In genomic region chr2:8659735-8660492, GRCh38 we compare ENCODE assay signal across 21 cellular contexts. TPM values are rescaled to one million over a fixed set of nuclear protein-coding genes. Genes with fewer than 3 reads are reported as not detected.
DNase-seq lines count a peak whose midpoint lies in the region; ATAC-seq, FAIRE-seq and TF ChIP-seq lines count a peak whose summit lies in the region.
"Had no signal": no experiment of that assay in that cellular context is flagged by ENCODE, and none has a peak within 500 bp of the region (broad histone marks: within the 10 kb centered on the region; RNA-seq: fewer than 3 reads in every experiment).

No MANE protein-coding gene starts in this region.

- in situ Hi-C loops in gastrocnemius medialis (cut with MboI; ENCODE audit: low sequenced_read_pairs in 4 of 4), result no loop called here

- CTCF ChIA-PET in activated CD8-positive, alpha-beta T cell treated with anti-CD3 and anti-CD28 coated beads, Interleukin-2, amount 10 ng/mL, durations not matched to agents 7 days and 5 days (lab: Charles Lee), result no interaction called here
- CTCF ChIA-PET in activated CD8-positive, alpha-beta T cell treated with anti-CD3 and anti-CD28 coated beads for 36 hours (lab: Charles Lee), result no interaction called here
- CTCF ChIA-PET in activated CD8-positive, alpha-beta memory T cell treated with anti-CD3 and anti-CD28 coated beads, Interleukin-2, amount 10 ng/mL, durations not matched to agents 7 days and 5 days (lab: Charles Lee), result no interaction called here

- H3K4me1 ChIP-seq in kidney (ENCODE audit: control insufficient read depth in 1 of 2, insufficient read depth in 1 of 2, low read depth in 1 of 2, low read length in 2 of 2) (peaks cover 10 to 20% of the 10 kb centered on the region in 2 donors), gastrocnemius medialis (peaks cover 4 to 13% of the 10 kb centered on the region in 2 donors)
- H3K4me1 ChIP-seq: Peyer's patch had no signal

- H3K9me3 ChIP-seq in kidney (ENCODE audit: control insufficient read depth in 1 of 2, low read length in 2 of 2), result no peaks in the 10 kb centered on the region
- no peaks in the 10 kb centered on the region for H3K9me3 ChIP-seq in gastrocnemius medialis
- H3K9me3 ChIP-seq: Peyer's patch, tibial nerve had no signal

- H3K36me3 Mint-ChIP-seq in activated CD8-positive, alpha-beta T cell treated with anti-CD3 and anti-CD28 coated beads, Interleukin-2, amount 10 ng/mL, durations not matched to agents 7 days and 5 days (ENCODE audit: low read depth), result no peaks in the 10 kb centered on the region
- H3K36me3 Mint-ChIP-seq in activated CD8-positive, alpha-beta T cell treated with anti-CD3 and anti-CD28 coated beads for 36 hours (ENCODE audit: low read depth), result no peaks in the 10 kb centered on the region
- no peaks in the 10 kb centered on the region for H3K36me3 Mint-ChIP-seq in activated CD8-positive, alpha-beta memory T cell treated with anti-CD3 and anti-CD28 coated beads, Interleukin-2, amount 10 ng/mL, durations not matched to agents 7 days and 5 days

- H3K4me1 Mint-ChIP-seq in activated CD8-positive, alpha-beta T cell treated with anti-CD3 and anti-CD28 coated beads, Interleukin-2, amount 10 ng/mL, durations not matched to agents 7 days and 5 days (ENCODE audit: low read depth), result peaks cover 57% of the 10 kb centered on the region
- peaks cover 28% of the 10 kb centered on the region for H3K4me1 Mint-ChIP-seq in activated CD8-positive, alpha-beta T cell treated with anti-CD3 and anti-CD28 coated beads for 36 hours (ENCODE audit: low read depth)
- H3K4me1 Mint-ChIP-seq in activated CD8-positive, alpha-beta memory T cell treated with anti-CD3 and anti-CD28 coated beads, Interleukin-2, amount 10 ng/mL, durations not matched to agents 7 days and 5 days, result peaks cover 21% of the 10 kb centered on the region

- H3K27me3 ChIP-seq in gastrocnemius medialis, result no peaks in the 10 kb centered on the region
- H3K27me3 ChIP-seq: hepatocyte, Peyer's patch, tibial nerve had no signal

- no peak for TF ChIP-seq CTCF in activated CD8-positive, alpha-beta T cell treated with anti-CD3 and anti-CD28 coated beads for 36 hours (IDR thresholded peaks at IDR 0.05)
- no peak for TF ChIP-seq CTCF in kidney (IDR thresholded peaks at IDR 0.05; ENCODE audit: borderline replicate concordance, extremely low read depth, insufficient read depth)
- TF ChIP-seq CTCF in gastrocnemius medialis (IDR thresholded peaks at IDR 0.05 in 4 of 5, conservative IDR thresholded peaks at IDR 0.05 in 1 of 5), result no peak

- peaks cover 21% of the 10 kb centered on the region for H3K27me3 Mint-ChIP-seq in activated CD8-positive, alpha-beta T cell treated with anti-CD3 and anti-CD28 coated beads, Interleukin-2, amount 10 ng/mL, durations not matched to agents 7 days and 5 days (ENCODE audit: low read depth)
- H3K27me3 Mint-ChIP-seq in activated CD8-positive, alpha-beta T cell treated with anti-CD3 and anti-CD28 coated beads for 36 hours, result peaks cover 21% of the 10 kb centered on the region
- H3K27me3 Mint-ChIP-seq in activated CD8-positive, alpha-beta memory T cell treated with anti-CD3 and anti-CD28 coated beads, Interleukin-2, amount 10 ng/mL, durations not matched to agents 7 days and 5 days, result peaks cover 31% of the 10 kb centered on the region
- H3K27me3 Mint-ChIP-seq: CD4-positive, alpha-beta T cell had no signal

- TF ChIP-seq POLR2A in gastrocnemius medialis (IDR thresholded peaks at IDR 0.05), result no peak

- no peak for ATAC-seq in activated CD8-positive, alpha-beta T cell treated with anti-CD3 and anti-CD28 coated beads, Interleukin-2, amount 10 ng/mL, durations not matched to agents 7 days and 5 days
- no peak for ATAC-seq in activated CD8-positive, alpha-beta T cell treated with anti-CD3 and anti-CD28 coated beads for 36 hours
- ATAC-seq in gastrocnemius medialis, result peak; percentile 94
- ATAC-seq in activated CD8-positive, alpha-beta memory T cell treated with anti-CD3 and anti-CD28 coated beads, Interleukin-2, amount 10 ng/mL, durations not matched to agents 7 days and 5 days, result no peak

- peak overlapping the region; percentile 10 for H3K27ac Mint-ChIP-seq in activated CD8-positive, alpha-beta T cell treated with anti-CD3 and anti-CD28 coated beads, Interleukin-2, amount 10 ng/mL, durations not matched to agents 7 days and 5 days
- no peak overlapping the region for H3K27ac Mint-ChIP-seq in activated CD8-positive, alpha-beta T cell treated with anti-CD3 and anti-CD28 coated beads for 36 hours
- H3K27ac Mint-ChIP-seq in activated CD8-positive, alpha-beta memory T cell treated with anti-CD3 and anti-CD28 coated beads, Interleukin-2, amount 10 ng/mL, durations not matched to agents 7 days and 5 days, result no peak overlapping the region
- H3K27ac Mint-ChIP-seq: activated T-helper 1 cell treated with anti-CD3 and anti-CD28 coated beads, Interleukin-12 subunit alpha, Interleukin-12 subunit beta, Interleukin-2, Interleukin-4 antibody, amounts not matched to agents 30 ng/mL and 10 ng/mL and 1 ng/mL, durations not matched to agents 14 hours and 24 hours and 36 hours; CD4-positive, alpha-beta T cell had no signal

- POLR2A ChIA-PET in activated CD8-positive, alpha-beta T cell treated with anti-CD3 and anti-CD28 coated beads, Interleukin-2, amount 10 ng/mL, durations not matched to agents 7 days and 5 days (lab: Charles Lee), result interaction anchor here (1.2 kb wide), 1 partner anchor 22 kb away, joined by 3 read pairs; the partner anchor contains the start of gene ID2
- POLR2A ChIA-PET in activated CD8-positive, alpha-beta T cell treated with anti-CD3 and anti-CD28 coated beads for 36 hours (lab: Charles Lee), result interaction anchor here (0.6 kb wide), 1 partner anchor 934 kb away, joined by 3 read pairs; no protein-coding TSS in a partner anchor

- H3K9me3 Mint-ChIP-seq in activated CD8-positive, alpha-beta T cell treated with anti-CD3 and anti-CD28 coated beads, Interleukin-2, amount 10 ng/mL, durations not matched to agents 7 days and 5 days (ENCODE audit: insufficient read depth), result no peaks in the 10 kb centered on the region
- H3K9me3 Mint-ChIP-seq in activated CD8-positive, alpha-beta T cell treated with anti-CD3 and anti-CD28 coated beads for 36 hours, result no peaks in the 10 kb centered on the region
- no peaks in the 10 kb centered on the region for H3K9me3 Mint-ChIP-seq in activated CD8-positive, alpha-beta memory T cell treated with anti-CD3 and anti-CD28 coated beads, Interleukin-2, amount 10 ng/mL, durations not matched to agents 7 days and 5 days (ENCODE audit: low read depth)
- H3K9me3 Mint-ChIP-seq: activated T-helper 1 cell treated with anti-CD3 and anti-CD28 coated beads, Interleukin-12 subunit alpha, Interleukin-12 subunit beta, Interleukin-2, Interleukin-4 antibody, amounts not matched to agents 30 ng/mL and 10 ng/mL and 1 ng/mL, durations not matched to agents 14 hours and 24 hours and 36 hours; CD4-positive, alpha-beta T cell had no signal

- peak overlapping the region; percentile 33 to 47 for H3K27ac ChIP-seq in kidney (ENCODE audit: low read depth in 2 of 2, low read length in 2 of 2)
- H3K27ac ChIP-seq in gastrocnemius medialis, result peak overlapping the region; percentile 17 to 80 (median 74)
- H3K27ac ChIP-seq: hepatocyte, Peyer's patch, tibial nerve, VCaP had no signal

- no peak for FAIRE-seq in kidney (lab: Jason Lieb, UNC)
- FAIRE-seq: A204.1 had no signal

- DNase-seq in activated CD8-positive, alpha-beta T cell treated with anti-CD3 and anti-CD28 coated beads, Interleukin-2, amount 10 ng/mL, durations not matched to agents 7 days and 5 days, result no peak
- no peak for DNase-seq in activated CD8-positive, alpha-beta T cell treated with anti-CD3 and anti-CD28 coated beads for 36 hours
- DNase-seq in SHP77 treated with DMSO at 0.1 percent for 48 hours (lab: John Stamatoyannopoulos, UW), result peak; percentile 76
- peak; percentile 57 for DNase-seq in kidney
- DNase-seq in gastrocnemius medialis, result peak; percentile 57 to 87
- DNase-seq in GF-D8 (lab: John Stamatoyannopoulos, UW), result no peak
- DNase-seq in activated CD8-positive, alpha-beta memory T cell treated with anti-CD3 and anti-CD28 coated beads for 24 hours, result no peak
- DNase-seq in activated CD8-positive, alpha-beta memory T cell treated with anti-CD3 and anti-CD28 coated beads, Interleukin-2, amount 10 ng/mL, durations not matched to agents 7 days and 5 days, result no peak
- DNase-seq: activated CD4-positive, alpha-beta T cell treated with anti-CD3 and anti-CD28 coated beads, Interleukin-2, amount 50 U/mL, for 48 hours; CD4-positive, alpha-beta T cell; central memory CD4-positive, alpha-beta T cell; effector memory CD4-positive, alpha-beta T cell; GOT3; KBM-7; Peyer's patch; posterior cingulate gyrus had no signal

- H3K4me3 Mint-ChIP-seq in activated CD8-positive, alpha-beta T cell treated with anti-CD3 and anti-CD28 coated beads, Interleukin-2, amount 10 ng/mL, durations not matched to agents 7 days and 5 days, result no peak overlapping the region
- H3K4me3 Mint-ChIP-seq in activated CD8-positive, alpha-beta T cell treated with anti-CD3 and anti-CD28 coated beads for 36 hours, result no peak overlapping the region
- H3K4me3 Mint-ChIP-seq in activated CD8-positive, alpha-beta memory T cell treated with anti-CD3 and anti-CD28 coated beads, Interleukin-2, amount 10 ng/mL, durations not matched to agents 7 days and 5 days, result no peak overlapping the region
- H3K4me3 Mint-ChIP-seq: activated T-helper 1 cell treated with anti-CD3 and anti-CD28 coated beads, Interleukin-12 subunit alpha, Interleukin-12 subunit beta, Interleukin-2, Interleukin-4 antibody, amounts not matched to agents 30 ng/mL and 10 ng/mL and 1 ng/mL, durations not matched to agents 14 hours and 24 hours and 36 hours; CD4-positive, alpha-beta T cell had no signal

- H3K36me3 ChIP-seq in kidney (ENCODE audit: control insufficient read depth in 1 of 2, insufficient read depth in 2 of 2, low read length in 2 of 2), result no peaks in the 10 kb centered on the region
- no peaks in the 10 kb centered on the region for H3K36me3 ChIP-seq in gastrocnemius medialis
- H3K36me3 ChIP-seq: Peyer's patch, tibial nerve had no signal

- no peak overlapping the region for H3K9ac ChIP-seq in kidney (ENCODE audit: low read length in 2 of 2)

- H3K4me3 ChIP-seq in kidney (ENCODE audit: low read length in 2 of 2), result no peak overlapping the region
- H3K4me3 ChIP-seq in gastrocnemius medialis, result no peak overlapping the region
- H3K4me3 ChIP-seq: hepatocyte, Peyer's patch, tibial nerve had no signal

- intact Hi-C loops in activated CD8-positive, alpha-beta T cell treated with anti-CD3 and anti-CD28 coated beads for 36 hours (cut with micrococcal nuclease), result no loop called here
- intact Hi-C loops in kidney (cut with DNase I) (no loop called here), gastrocnemius medialis (cut with DNase I; ENCODE audit: low total_unique reads) (loop anchor here (2.0 kb wide), 1 partner anchor 17 kb away; no protein-coding TSS in a partner anchor)

RNA-seq across cellular contexts. Expression of gene ID2, which starts 21.9 kb away (rescaled TPM):
- total RNA-seq in activated CD8-positive, alpha-beta T cell treated with anti-CD3 and anti-CD28 coated beads, Interleukin-2, amount 10 ng/mL, durations not matched to agents 7 days and 5 days, result 100 to 1,000 TPM; 257 to 263 TPM
- total RNA-seq in activated CD8-positive, alpha-beta T cell treated with anti-CD3 and anti-CD28 coated beads for 36 hours, result 10 to 100 TPM; 85.7 to 91.6 TPM
- total RNA-seq in kidney (74.6 TPM), gastrocnemius medialis (10 to 100 TPM; 16.6 to 35.9 (median 27.4) TPM)
- polyA plus RNA-seq in kidney (ENCODE audit: insufficient read depth, low read depth, low replicate concordance), result 113 TPM
- 100 to 1,000 TPM; 342 to 431 TPM for total RNA-seq in activated CD8-positive, alpha-beta memory T cell treated with anti-CD3 and anti-CD28 coated beads, Interleukin-2, amount 10 ng/mL, durations not matched to agents 7 days and 5 days

Comparison
In these comparisons a context has a peak if more than half of its experiments do, and no peak if none do; other contexts are left out.
1. ATAC-seq: peak in gastrocnemius medialis (2 of 2); none in activated CD8-positive, alpha-beta T cell treated with anti-CD3 and anti-CD28 coated beads, Interleukin-2, amount 10 ng/mL, durations not matched to agents 7 days and 5 days (single experiment), activated CD8-positive, alpha-beta T cell treated with anti-CD3 and anti-CD28 coated beads for 36 hours (single experiment) and activated CD8-positive, alpha-beta memory T cell treated with anti-CD3 and anti-CD28 coated beads, Interleukin-2, amount 10 ng/mL, durations not matched to agents 7 days and 5 days (single experiment).
2. DNase-seq: peak in SHP77 treated with DMSO at 0.1 percent for 48 hours (single experiment), kidney (single experiment) and gastrocnemius medialis (2 of 2); none in activated CD8-positive, alpha-beta T cell treated with anti-CD3 and anti-CD28 coated beads, Interleukin-2, amount 10 ng/mL, durations not matched to agents 7 days and 5 days (single experiment), activated CD8-positive, alpha-beta T cell treated with anti-CD3 and anti-CD28 coated beads for 36 hours (single experiment), GF-D8 (single experiment), activated CD8-positive, alpha-beta memory T cell treated with anti-CD3 and anti-CD28 coated beads for 24 hours (single experiment) and activated CD8-positive, alpha-beta memory T cell treated with anti-CD3 and anti-CD28 coated beads, Interleukin-2, amount 10 ng/mL, durations not matched to agents 7 days and 5 days (single experiment).